ENCODE assay signal across 7 cellular contexts in genomic region chr17:42518046-42518754, GRCh38.
DNase-seq lines count a peak whose midpoint lies in the region; ATAC-seq and TF ChIP-seq lines count a peak whose summit lies in the region.

No MANE protein-coding gene starts in this region.

- no peak for TF ChIP-seq CTCF in astrocyte of the spinal cord (IDR thresholded peaks at IDR 0.05; ENCODE audit: low read depth, low read length)

- ATAC-seq in HG02973 (IDR thresholded peaks at IDR 0.05; ENCODE audit: unreplicated experiment), result no peak

- in situ Hi-C loops in KBM-7 (cut with MboI; ENCODE audit: low pct_unique_long_range_greater_than_20kb, low sequenced_read_pairs), result loop anchor here (25.0 kb wide), 1 partner anchor 206 kb away; no protein-coding TSS in a partner anchor
- in situ Hi-C loops in astrocyte of the spinal cord (cut with HindIII; ENCODE audit: low sequenced_read_pairs), result no loop called here

- DNase-seq in KBM-7 (peak; percentile 69), astrocyte of the spinal cord (ENCODE audit: low read depth, low spot score) (peak; percentile 93), kidney tubule cell (ENCODE audit: low spot score) (peak; percentile 94), superior temporal gyrus (ENCODE audit: extremely low spot score) (peak; percentile 40), NCI-H1105 treated with DMSO at 0.1 percent for 48 hours (lab: John Stamatoyannopoulos, UW) (no peak), SHP77 treated with DMSO at 0.1 percent for 48 hours (lab: John Stamatoyannopoulos, UW) (no peak)

- H3K4me3 ChIP-seq in astrocyte of the spinal cord (ENCODE audit: low read depth, low read length), result no peak overlapping the region

Comparison
In these comparisons a context has a peak if more than half of its experiments do, and no peak if none do; other contexts are left out.
1. DNase-seq: peak in KBM-7 (single experiment), astrocyte of the spinal cord (single experiment), kidney tubule cell (single experiment) and superior temporal gyrus (single experiment); none in NCI-H1105 treated with DMSO at 0.1 percent for 48 hours (single experiment) and SHP77 treated with DMSO at 0.1 percent for 48 hours (single experiment).